16 cellular contexts compared by ENCODE assay signal in genomic region chr7:84040365-84040764, GRCh38.
A peak's percentile ranks its signal among the peaks of the same experiment; 100 is the strongest.
DNase-seq lines count a peak whose midpoint lies in the region; ATAC-seq and TF ChIP-seq lines count a peak whose summit lies in the region.
"Had no signal": no experiment of that assay in that cellular context is flagged by ENCODE, and none has a peak within 500 bp of the region (broad histone marks: within the 10 kb centered on the region; RNA-seq: fewer than 3 reads in every experiment).

No MANE protein-coding gene starts in this region.

- H3K36me3 Mint-ChIP-seq in stimulated activated memory B cell treated with anti-CD40 and anti-IgM and Interleukin-4, amounts not matched to agents 10 μg/mL and 1 μg/mL and 100 μg/mL, for 72 hours, result no peaks in the 10 kb centered on the region

- no peaks in the 10 kb centered on the region for H3K27me3 ChIP-seq in BE2C
- H3K27me3 ChIP-seq: ovary, uterus had no signal

- H3K27me3 Mint-ChIP-seq in stimulated activated memory B cell treated with anti-CD40 and anti-IgM and Interleukin-4, amounts not matched to agents 10 μg/mL and 1 μg/mL and 100 μg/mL, for 72 hours, result no peaks in the 10 kb centered on the region

- DNase-seq in BE2C, result peak; percentile 57
- DNase-seq in NCI-H1417 (lab: John Stamatoyannopoulos, UW), result peak in 2 of 3 experiments; percentile 82 to 96
- peak; percentile 25 for DNase-seq in SW480 (ENCODE audit: low spot score)
- DNase-seq in medulla oblongata (ENCODE audit: extremely low spot score), result peak; percentile 86
- DNase-seq in MV-4-11 (lab: John Stamatoyannopoulos, UW), result no peak
- DNase-seq: activated CD4-positive, alpha-beta T cell treated with anti-CD3 and anti-CD28 coated beads, Interleukin-2, amount 50 U/mL, for 4 hours; activated effector memory CD4-positive, alpha-beta T cell treated with Interleukin-2 at 50 U/mL for 16 hours; EL; lower lobe of right lung; ovary; uterus had no signal

- no peaks in the 10 kb centered on the region for H3K9me3 Mint-ChIP-seq in stimulated activated memory B cell treated with anti-CD40 and anti-IgM and Interleukin-4, amounts not matched to agents 10 μg/mL and 1 μg/mL and 100 μg/mL, for 72 hours
- H3K9me3 Mint-ChIP-seq: T-helper 2 cell treated with Interferon-gamma antibody and Interleukin-4, amounts not matched to agents 5 μg/mL and 100 μg/mL, for 36 hours had no signal

- no peaks in the 10 kb centered on the region for H3K36me3 ChIP-seq in BE2C
- H3K36me3 ChIP-seq: lower lobe of right lung, ovary had no signal

- no peak for ATAC-seq in HG03039 (IDR thresholded peaks at IDR 0.05; ENCODE audit: unreplicated experiment)
- no peak for ATAC-seq in stimulated activated memory B cell treated with anti-CD40 and anti-IgM and Interleukin-4, amounts not matched to agents 10 μg/mL and 1 μg/mL and 100 μg/mL, for 72 hours
- no peak for ATAC-seq in GM21825 (IDR thresholded peaks at IDR 0.05; ENCODE audit: unreplicated experiment)
- ATAC-seq: HCT116, lower lobe of right lung had no signal

- H3K9me3 ChIP-seq in BE2C, result no peaks in the 10 kb centered on the region
- H3K9me3 ChIP-seq: lower lobe of right lung, ovary, uterus had no signal

- H3K4me1 Mint-ChIP-seq in stimulated activated memory B cell treated with anti-CD40 and anti-IgM and Interleukin-4, amounts not matched to agents 10 μg/mL and 1 μg/mL and 100 μg/mL, for 72 hours, result no peaks in the 10 kb centered on the region

- no peak overlapping the region for H3K4me3 ChIP-seq in BE2C (ENCODE audit: low read depth, low read length)
- H3K4me3 ChIP-seq: lower lobe of right lung, ovary, uterus had no signal

- TF ChIP-seq CTCF in BE2C (IDR thresholded peaks at IDR 0.05; ENCODE audit: low read depth, low read length), result no peak

- no peak overlapping the region for H3K4me3 Mint-ChIP-seq in stimulated activated memory B cell treated with anti-CD40 and anti-IgM and Interleukin-4, amounts not matched to agents 10 μg/mL and 1 μg/mL and 100 μg/mL, for 72 hours
- H3K4me3 Mint-ChIP-seq: T-helper 2 cell treated with Interferon-gamma antibody and Interleukin-4, amounts not matched to agents 5 μg/mL and 100 μg/mL, for 36 hours had no signal

- H3K4me1 ChIP-seq in BE2C, result peaks cover 25% of the 10 kb centered on the region
- H3K4me1 ChIP-seq: lower lobe of right lung, uterus had no signal

- no peak overlapping the region for H3K27ac Mint-ChIP-seq in stimulated activated memory B cell treated with anti-CD40 and anti-IgM and Interleukin-4, amounts not matched to agents 10 μg/mL and 1 μg/mL and 100 μg/mL, for 72 hours
- H3K27ac Mint-ChIP-seq: T-helper 2 cell treated with Interferon-gamma antibody and Interleukin-4, amounts not matched to agents 5 μg/mL and 100 μg/mL, for 36 hours had no signal
